23 cellular contexts compared by ENCODE assay signal in genomic region chr1:7050751-7051665, GRCh38.
DNase-seq lines count a peak whose midpoint lies in the region; ATAC-seq and TF ChIP-seq lines count a peak whose summit lies in the region.
"Had no signal": no experiment of that assay in that cellular context is flagged by ENCODE, and none has a peak within 500 bp of the region (broad histone marks: within the 10 kb centered on the region; RNA-seq: fewer than 3 reads in every experiment).

No MANE protein-coding gene starts in this region.

- DNase-seq in cardiac septum (ENCODE audit: low spot score), result peak; percentile 67
- no peak for DNase-seq in Right ventricle myocardium superior
- peak; percentile 24 for DNase-seq in pons (ENCODE audit: low spot score)
- DNase-seq in GM10248 (ENCODE audit: extremely low spot score), result no peak
- no peak for DNase-seq in HuH-7 (ENCODE audit: low spot score)
- DNase-seq in GM23248, result no peak
- DNase-seq: AML-193; Calu3; CD8-positive, alpha-beta memory T cell; DMS153; Karpas-422; NCI-H1417; NCI-H1694 treated with DMSO at 0.1 percent for 48 hours; NCI-H2081 treated with DMSO at 0.1 percent for 48 hours; NCI-H446 treated with DMSO at 0.1 percent for 48 hours; NCI-H526 treated with DMSO at 0.1 percent for 48 hours; NK-92 treated with Interleukin-12 subunit alpha and Interleukin-12 subunit beta, amount 100 ng/mL, for 24 hours; SIG-M5 had no signal

- no peaks in the 10 kb centered on the region for H3K9me2 ChIP-seq in GM23248 (ENCODE audit: insufficient read depth)

- H3K4me3 ChIP-seq in GM23248, result no peak overlapping the region

- H3F3A ChIP-seq in GM23248 (ENCODE audit: insufficient read depth), result peaks cover 7% of the 10 kb centered on the region

- in situ Hi-C loops in GM23248 (cut with MboI), result no loop called here

- H3K4me1 ChIP-seq in GM23248 (ENCODE audit: insufficient read depth), result no peaks in the 10 kb centered on the region

- H3K9ac ChIP-seq in GM23248, result no peak overlapping the region

- no peaks in the 10 kb centered on the region for H3K79me2 ChIP-seq in GM23248 (ENCODE audit: insufficient read depth)

- no peak overlapping the region for H3K4me2 ChIP-seq in GM23248 (ENCODE audit: unreplicated experiment)

- H2AFZ ChIP-seq in GM23248, result no peak overlapping the region

- POLR2A ChIA-PET in GM10248 (lab: Yijun Ruan, JAX), result no interaction called here

- intact Hi-C loops in cardiac septum (cut with DNase I) (no loop called here), Right ventricle myocardium superior (cut with DNase I) (no loop called here)

- no peaks in the 10 kb centered on the region for H3K27me3 ChIP-seq in layer of hippocampus (ENCODE audit: control insufficient read depth, insufficient read depth, low read length)
- H3K27me3 ChIP-seq in GM23248 (replicated peaks; ENCODE audit: insufficient read depth), result peaks cover 16% of the 10 kb centered on the region

- no peak for ATAC-seq in Right ventricle myocardium superior (ENCODE audit: poor library complexity)
- ATAC-seq: HCT116, SK-N-SH treated with all-trans-retinoic acid at 6 μM for 48 hours had no signal

- 56 to 63% methylated on average over 28 to 32 of the region's 32 CpGs for WGBS in GM23248 (ENCODE audit: low coverage in 1 of 2, low lambda C conversion rate in 2 of 2, missing lambda C conversion rate in 2 of 2), 2 experiments

- H3K9me3 ChIP-seq in GM23248 (ENCODE audit: low read depth), result no peaks in the 10 kb centered on the region

- CTCF ChIA-PET in GM10248 (lab: Yijun Ruan, JAX), result interaction anchor here (0.9 to 3.8 kb wide), 2 partner anchors 9 to 20 kb away, joined by 5 to 17 read pairs; no protein-coding TSS in a partner anchor

- no peaks in the 10 kb centered on the region for H4K20me1 ChIP-seq in GM23248 (ENCODE audit: insufficient read depth)

- no peaks in the 10 kb centered on the region for H3K36me3 ChIP-seq in GM23248 (ENCODE audit: low read depth)

- no peak for TF ChIP-seq CTCF in GM10248 (IDR thresholded peaks at IDR 0.05; ENCODE audit: control extremely low read depth, extremely low read depth, low read depth, missing control alignments)

- H3K27ac ChIP-seq in layer of hippocampus (ENCODE audit: low read depth, low read length), result peak overlapping the region; percentile 12
- no peak overlapping the region for H3K27ac ChIP-seq in GM23248
- H3K27ac ChIP-seq: C4-2B, RWPE1 had no signal

Comparison
In these comparisons a context has a peak if more than half of its experiments do, and no peak if none do; other contexts are left out.
1. DNase-seq: peak in cardiac septum (single experiment) and pons (single experiment); none in Right ventricle myocardium superior (single experiment), GM10248 (single experiment), HuH-7 (single experiment) and GM23248 (single experiment).